In the genomic region with DNA sequence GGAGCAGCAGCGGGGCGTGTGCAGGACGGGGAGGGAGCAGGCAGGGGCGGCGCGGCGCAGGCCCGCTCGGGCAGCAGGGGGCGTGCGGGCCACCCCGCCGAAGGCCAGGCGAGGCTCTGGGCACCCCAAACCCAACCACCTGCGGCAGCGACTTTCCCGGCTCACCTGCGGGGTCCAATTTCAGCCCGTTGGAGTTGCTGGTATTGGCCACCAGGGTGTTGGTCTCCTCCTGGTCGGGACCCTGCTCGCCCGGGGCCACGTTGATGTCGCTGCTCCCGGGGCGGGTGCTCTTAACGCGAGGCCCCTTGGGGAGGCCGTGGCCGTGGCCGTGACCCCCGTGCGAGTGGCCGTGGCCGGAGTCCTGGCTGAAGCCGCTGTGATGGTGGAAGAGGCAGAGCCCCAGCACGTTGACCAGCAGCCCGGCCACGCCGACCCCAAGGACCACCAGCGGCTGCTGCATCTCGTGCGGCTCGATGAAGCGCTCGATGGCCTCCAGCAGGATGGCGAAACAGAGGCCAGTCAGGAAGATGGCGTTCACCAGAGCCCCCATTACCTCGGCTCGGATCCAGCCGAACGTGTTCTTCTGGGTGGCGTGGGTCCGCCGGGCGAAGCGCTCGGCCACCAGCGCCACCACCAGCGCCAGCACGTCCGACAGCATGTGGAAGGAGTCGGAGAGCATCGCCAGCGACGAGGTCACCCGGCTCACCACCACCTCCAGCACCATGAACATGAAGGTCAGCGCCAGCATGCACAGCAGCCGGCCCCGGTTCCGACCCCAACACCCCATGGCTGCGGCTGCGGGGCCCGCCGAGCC, we compare ENCODE assay signal across 9 cellular contexts. TPM values are rescaled to one million over a fixed set of nuclear protein-coding genes. Genes with fewer than 3 reads are reported as not detected.
DNase-seq lines count a peak whose midpoint lies in the region; ATAC-seq, FAIRE-seq and TF ChIP-seq lines count a peak whose summit lies in the region.
"Had no signal": no experiment of that assay in that cellular context is flagged by ENCODE, and none has a peak within 500 bp of the region (broad histone marks: within the 10 kb centered on the region; RNA-seq: fewer than 3 reads in every experiment).

No MANE protein-coding gene starts in this region.

- peak; percentile 32 to 75 (median 73) for DNase-seq in NCI-H1417 (lab: John Stamatoyannopoulos, UW)
- no peak for DNase-seq in NCI-H1417 treated with DMSO at 0.1 percent for 48 hours (lab: John Stamatoyannopoulos, UW)
- DNase-seq in NCI-H1092 (lab: John Stamatoyannopoulos, UW) = peak; percentile 32
- peak; percentile 73 for DNase-seq in UCSD-AML1 (lab: John Stamatoyannopoulos, UW; ENCODE audit: unreplicated experiment)
- peak; percentile 75 for DNase-seq in small intestine

- peaks cover 8% of the 10 kb centered on the region for H3K36me3 Mint-ChIP-seq in brain

- WGBS in small intestine, 3 donors = 0 to 1% (median 0%) methylated on average over 67 to 75 of the region's 75 CpGs

- peak; percentile 85 to 87 for TF ChIP-seq CTCF in brain (conservative IDR thresholded peaks at IDR 0.05)

- H3K9me3 Mint-ChIP-seq in brain = no peaks in the 10 kb centered on the region

- H3K27ac ChIP-seq in small intestine (ENCODE audit: low read depth in 1 of 2, low read length in 1 of 2) = peak overlapping the region; percentile 97 to 100

- H3K9me3 ChIP-seq in iPS-18c (ENCODE audit: control insufficient read depth, insufficient read depth, low read length) = no peaks in the 10 kb centered on the region
- no peaks in the 10 kb centered on the region for H3K9me3 ChIP-seq in small intestine (ENCODE audit: control insufficient read depth, low read depth)

- H3K36me3 ChIP-seq in small intestine (ENCODE audit: control insufficient read depth in 2 of 2, insufficient read depth in 2 of 2, low read length in 2 of 2) = peaks cover 0 to 7% of the 10 kb centered on the region in 2 donors

- H3K4me3 Mint-ChIP-seq in brain = peak overlapping the region; percentile 95 to 98 (median 97)

- peaks cover 21% of the 10 kb centered on the region for H3K27me3 Mint-ChIP-seq in brain

- peak overlapping the region; percentile 79 to 96 (median 93) for H3K27ac Mint-ChIP-seq in brain

- no peak for FAIRE-seq in small intestine (lab: Jason Lieb, UNC)
- FAIRE-seq: A204.1 had no signal

- H3K27me3 ChIP-seq in small intestine (ENCODE audit: control insufficient read depth in 2 of 2, insufficient read depth in 2 of 2, low read length in 2 of 2) = no peaks in the 10 kb centered on the region

- H3K4me1 ChIP-seq in small intestine (ENCODE audit: control insufficient read depth in 2 of 2, insufficient read depth in 1 of 2, low read depth in 1 of 2, low read length in 1 of 2) = peaks cover 1 to 2% of the 10 kb centered on the region in 2 donors

- H3K4me3 ChIP-seq in iPS-18c (ENCODE audit: insufficient read depth, low read depth, low read length) (peak overlapping the region; percentile 80), small intestine (ENCODE audit: low read depth in 1 of 2, low read length in 2 of 2) (peak overlapping the region; percentile 91 to 98)

- H3K4me1 Mint-ChIP-seq in brain = peaks cover 61% of the 10 kb centered on the region

- ATAC-seq in HG02571 (IDR thresholded peaks at IDR 0.05; ENCODE audit: unreplicated experiment) = peak; percentile 36

RNA-seq across cellular contexts. Expression of gene SLC30A1, which starts 0.9 kb away (rescaled TPM):
- polyA plus RNA-seq in brain (ENCODE audit: insufficient read depth, low read depth, low replicate concordance) = 3.7 TPM
- 1 to 10 TPM; 5.0 to 8.9 (median 7.8) TPM for polyA plus RNA-seq in small intestine
